ENCODE assay signal across 8 cellular contexts in the genomic region with DNA sequence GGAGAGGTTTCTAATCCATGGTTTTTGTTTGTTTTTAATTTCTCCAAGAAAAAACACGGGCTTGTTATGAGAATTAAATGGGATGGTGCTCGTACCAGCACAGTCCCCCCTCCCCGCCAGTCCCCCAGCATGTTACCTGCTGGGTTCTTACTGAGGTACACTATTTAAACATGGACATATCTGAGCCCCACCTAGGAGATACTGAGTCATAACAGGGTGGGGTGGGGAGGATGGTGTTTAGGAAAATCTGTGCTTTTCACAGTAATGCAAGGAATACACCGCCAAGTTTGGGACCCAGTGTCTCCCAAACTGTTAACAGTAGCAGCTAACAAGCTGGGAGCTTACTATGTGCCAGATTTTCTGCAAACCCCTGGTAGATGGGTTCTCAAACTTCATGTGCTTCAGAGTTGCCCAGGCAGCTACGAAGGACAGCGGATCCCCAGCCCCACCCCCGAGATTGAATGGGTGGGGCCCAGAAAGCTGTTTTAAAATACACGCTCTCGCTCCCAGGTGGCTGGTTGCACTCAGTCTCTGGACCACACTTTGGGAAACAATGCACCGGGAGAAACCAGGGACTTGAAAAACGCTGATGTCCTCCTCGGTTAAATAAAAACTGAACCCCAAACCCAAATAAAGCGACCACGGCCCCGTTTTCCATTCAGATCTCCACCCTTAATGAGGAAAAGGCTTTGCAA. TPM values are rescaled to one million over a fixed set of nuclear protein-coding genes. Genes with fewer than 3 reads are reported as not detected.
A peak's percentile ranks its signal among the peaks of the same experiment; 100 is the strongest.
DNase-seq lines count a peak whose midpoint lies in the region; TF ChIP-seq lines count a peak whose summit lies in the region.

No MANE protein-coding gene starts in this region.

- no peak for TF ChIP-seq CTCF in epithelial cell of esophagus (IDR thresholded peaks at IDR 0.05; ENCODE audit: insufficient read depth, low read depth, low read length, missing control alignments)

- H3K4me3 ChIP-seq in epithelial cell of esophagus (ENCODE audit: low read length): peak overlapping the region; percentile 76

- H3K27ac ChIP-seq in temporal lobe (ENCODE audit: low read depth, low read length): peak overlapping the region; percentile 72

- DNase-seq in DMS79 treated with DMSO at 0.1 percent for 48 hours (lab: John Stamatoyannopoulos, UW) (peak; percentile 32), DMS79 (lab: John Stamatoyannopoulos, UW) (no peak), HCEC 1CT (peak; percentile 28), NCI-H146 (lab: John Stamatoyannopoulos, UW) (peak; percentile 51), epithelial cell of esophagus (ENCODE audit: low read depth) (peak; percentile 64), myocyte (ENCODE audit: low read depth) (peak; percentile 43)
- DNase-seq in activated CD8-positive, alpha-beta memory T cell treated with anti-CD3 and anti-CD28 coated beads for 24 hours: peak; percentile 72

RNA-seq across cellular contexts. Expression of a gene that starts 1.0 kb away (rescaled TPM):
- total RNA-seq in myocyte: 8.4 and 9.1 TPM in 2 replicates
- 10.7 TPM for polyA plus RNA-seq in myocyte (2012)
- 6.9 TPM for total RNA-seq in temporal lobe
